Comparison of ENCODE assay signal across 1 cellular context in the genomic region with DNA sequence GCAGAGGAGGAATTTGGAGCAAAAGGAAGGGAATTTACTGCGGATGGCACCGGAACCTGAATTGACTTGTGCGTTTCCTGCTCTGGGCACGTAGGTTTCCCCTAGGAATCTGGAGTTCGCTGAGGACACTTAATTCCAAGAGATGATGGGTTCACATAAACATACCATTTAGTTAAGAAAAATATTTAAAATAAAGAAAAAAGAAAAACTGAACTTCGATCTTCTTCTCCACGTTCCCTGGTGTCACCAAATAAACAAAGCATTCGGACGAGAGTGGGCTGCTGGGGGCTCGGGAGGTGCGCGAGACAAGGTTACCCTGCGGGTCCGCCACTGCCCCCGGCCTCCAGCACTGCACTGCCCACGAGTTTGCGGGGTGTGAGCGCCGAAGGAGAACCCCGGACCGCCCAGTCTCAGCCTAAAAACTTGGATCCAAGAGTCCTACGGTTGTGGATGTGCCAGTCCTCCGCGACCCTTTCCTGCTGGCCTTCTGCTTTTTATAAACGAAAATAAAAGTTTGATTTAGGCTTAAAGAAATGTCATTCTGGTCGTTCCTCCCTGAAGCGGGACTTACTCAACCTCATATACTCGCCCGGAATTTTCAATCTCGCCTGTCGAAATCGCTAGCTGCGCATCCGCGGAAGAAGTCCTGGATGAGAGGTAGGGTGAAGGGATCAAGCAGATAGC.
TF ChIP-seq lines count a peak whose summit lies in the region.

No MANE protein-coding gene starts in this region.

TF ChIP-seq in WTC11, 78 proteins besides CTCF, POLR2A, EP300 and RAD21 (continued from another document):
- TF ChIP-seq, protein P1, sequence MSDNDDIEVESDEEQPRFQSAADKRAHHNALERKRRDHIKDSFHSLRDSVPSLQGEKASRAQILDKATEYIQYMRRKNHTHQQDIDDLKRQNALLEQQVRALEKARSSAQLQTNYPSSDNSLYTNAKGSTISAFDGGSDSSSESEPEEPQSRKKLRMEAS (CRISPR knock-in tag; IDR thresholded peaks at IDR 0.05) = no peak
- TF ChIP-seq ESRRA (CRISPR knock-in tag; IDR thresholded peaks at IDR 0.05; ENCODE audit: borderline replicate concordance) = 0 out of 2 replicates have a peak, but pooled peaks have one; percentile 1
